1 cellular context compared by ENCODE assay signal in genomic region chr14:75176142-75176820, GRCh38.
A peak's percentile ranks its signal among the peaks of the same experiment; 100 is the strongest.
TF ChIP-seq lines count a peak whose summit lies in the region.

TMED10 (minus strand) TSS chr14:75176612; CDS start chr14:75176579, 33 bp downstream.

TF ChIP-seq in K562, 482 proteins besides CTCF, POLR2A, EP300 and RAD21 (continued from another document):
- TF ChIP-seq SMAD1 (IDR thresholded peaks at IDR 0.05; ENCODE audit: low read depth, low read length, partially characterized antibody), result no peak
- no peak for TF ChIP-seq NFE2 (IDR thresholded peaks at IDR 0.05; ENCODE audit: low read depth)
- peak; percentile 93 for TF ChIP-seq MTA2 (IDR thresholded peaks at IDR 0.05; ENCODE audit: low read depth)
- peak; percentile 98 for TF ChIP-seq GABPA (tag; conservative IDR thresholded peaks at IDR 0.05; ENCODE audit: low read depth)
- 0 out of 2 replicates have a peak, but pooled peaks have one; percentile 33 for TF ChIP-seq CREM (IDR thresholded peaks at IDR 0.05; ENCODE audit: low read depth)
- no peak for TF ChIP-seq TBL1XR1 (IDR thresholded peaks at IDR 0.05; ENCODE audit: low read length in 2 of 2)
- no peak for TF ChIP-seq FOXP4 (CRISPR knock-in tag; IDR thresholded peaks at IDR 0.05; ENCODE audit: borderline replicate concordance)
- 0 out of 2 replicates have a peak, but pooled peaks have one; percentile 65 for TF ChIP-seq HLTF (IDR thresholded peaks at IDR 0.05)
- TF ChIP-seq ZNF511 (CRISPR knock-in tag; IDR thresholded peaks at IDR 0.05), result peak; percentile 86; the same call in 1 of the 2 replicates
- TF ChIP-seq ARNT (IDR thresholded peaks at IDR 0.05), result peak in 1 of 2 experiments; percentile 80; a peak in 1 of 4 replicates
- peak; percentile 67 for TF ChIP-seq POLR2B (IDR thresholded peaks at IDR 0.05; ENCODE audit: low read depth, partially characterized antibody)
- 0 out of 2 replicates have a peak, but pooled peaks have one; percentile 65 for TF ChIP-seq KAT7 (CRISPR knock-in tag; IDR thresholded peaks at IDR 0.05; ENCODE audit: borderline replicate concordance)
- peak in 1 of 2 experiments; percentile 20; a peak in 1 of 4 replicates for TF ChIP-seq ZMIZ1 (IDR thresholded peaks at IDR 0.05; ENCODE audit: low read depth in 2 of 2, low read length in 2 of 2)
- TF ChIP-seq RBFOX2 (IDR thresholded peaks at IDR 0.05; ENCODE audit: low read depth, low read length), result peak; percentile 96
- TF ChIP-seq CSDE1 (IDR thresholded peaks at IDR 0.05), result peak in 1 of 2 experiments; percentile 91; a peak in 2 of 4 replicates
- TF ChIP-seq SIN3B (IDR thresholded peaks at IDR 0.05; ENCODE audit: low read depth), result peak; percentile 30; the same call in 1 of the 2 replicates
- peak in 1 of 2 experiments; percentile 85; a peak in 2 of 4 replicates for TF ChIP-seq HDAC1 (IDR thresholded peaks at IDR 0.05)
- TF ChIP-seq YY1 (IDR thresholded peaks at IDR 0.05; ENCODE audit: borderline replicate concordance in 1 of 3, control insufficient read depth in 1 of 3, extremely low read depth in 1 of 3, insufficient read depth in 3 of 3, insufficient read length in 1 of 3, insufficient replicate concordance in 2 of 3, low read depth in 1 of 3, low read length in 2 of 3), result peak; percentile 90 to 98 (median 98)
- TF ChIP-seq KHSRP (IDR thresholded peaks at IDR 0.05), result no peak
- TF ChIP-seq ZNF23 (CRISPR knock-in tag; IDR thresholded peaks at IDR 0.05), result no peak
